29 cellular contexts compared by ENCODE assay signal in genomic region chr11:69268911-69269310, GRCh38. TPM values are rescaled to one million over a fixed set of nuclear protein-coding genes. Genes with fewer than 3 reads are reported as not detected.
"Had no signal": no experiment of that assay in that cellular context is flagged by ENCODE, and none has a peak within 500 bp of the region (broad histone marks: within the 10 kb centered on the region; RNA-seq: fewer than 3 reads in every experiment).

No MANE protein-coding gene starts in this region.

- H3K9me3 ChIP-seq: esophagus squamous epithelium, heart right ventricle, left ventricle myocardium inferior, lower lobe of right lung, mucosa of descending colon, prostate gland, right atrium auricular region, stomach, thyroid gland had no signal

- H3K4me3 Mint-ChIP-seq: effector memory CD8-positive, alpha-beta T cell; natural killer cell treated with Interleukin-12 subunit alpha and Interleukin-12 subunit beta and Interleukin-15 and Interleukin-18, amount 100 ng/mL, for 72 hours; neural crest cell; stimulated activated memory B cell treated with anti-CD40 and anti-IgM and Interleukin-4, amounts not matched to agents 10 μg/mL and 1 μg/mL and 100 μg/mL, for 72 hours had no signal

- H2AFZ ChIP-seq: parathyroid adenoma had no signal

- DNase-seq: cortex of kidney; effector memory CD8-positive, alpha-beta T cell; erythroblast; esophagus squamous epithelium; foreskin melanocyte; glutamatergic neuron; heart right ventricle; hippocampal formation; kidney glomerular epithelial cell; left colon; left ventricle myocardium inferior; lower lobe of right lung; mucosa of descending colon; naive B cell; stimulated activated CD4-positive, alpha-beta T cell treated with anti-CD3 and anti-CD28 coated beads, Interleukin-2, amount 100 ng/mL, for 24 hours; stimulated activated CD4-positive, alpha-beta T cell treated with anti-CD3 and anti-CD28 coated beads, Interleukin-4, amount 100 ng/mL, for 24 hours; stomach; thyroid gland; trophoblast cell had no signal

- H3K4me2 ChIP-seq: smooth muscle cell had no signal

- H3K79me2 ChIP-seq: parathyroid adenoma had no signal

- H3K36me3 Mint-ChIP-seq: naive B cell; natural killer cell treated with Interleukin-12 subunit alpha and Interleukin-12 subunit beta and Interleukin-15 and Interleukin-18, amount 100 ng/mL, for 72 hours; stimulated activated memory B cell treated with anti-CD40 and anti-IgM and Interleukin-4, amounts not matched to agents 10 μg/mL and 1 μg/mL and 100 μg/mL, for 72 hours had no signal

- H3K27ac ChIP-seq: esophagus squamous epithelium, lower lobe of right lung, parathyroid adenoma, prostate gland, right atrium auricular region, stomach, thyroid gland had no signal

- H3K27ac Mint-ChIP-seq: effector memory CD8-positive, alpha-beta T cell; naive B cell; natural killer cell treated with Interleukin-12 subunit alpha and Interleukin-12 subunit beta and Interleukin-15 and Interleukin-18, amount 100 ng/mL, for 72 hours; stimulated activated memory B cell treated with anti-CD40 and anti-IgM and Interleukin-4, amounts not matched to agents 10 μg/mL and 1 μg/mL and 100 μg/mL, for 72 hours had no signal

- H3K36me3 ChIP-seq: esophagus squamous epithelium, heart right ventricle, left ventricle myocardium inferior, lower lobe of right lung, prostate gland, right atrium auricular region, stomach, thyroid gland had no signal

- H3K27me3 ChIP-seq: esophagus squamous epithelium, heart right ventricle, right atrium auricular region, thyroid gland had no signal

- H3K4me3 ChIP-seq: esophagus squamous epithelium, heart right ventricle, left ventricle myocardium inferior, lower lobe of right lung, mucosa of descending colon, prostate gland, right atrium auricular region, smooth muscle cell, stomach, thyroid gland had no signal

- H3K4me1 ChIP-seq: parathyroid adenoma, prostate gland had no signal

- H3K9ac ChIP-seq: parathyroid adenoma had no signal

- ATAC-seq: effector memory CD8-positive, alpha-beta T cell; left colon; lower lobe of right lung; mucosa of descending colon; natural killer cell treated with Interleukin-12 subunit alpha and Interleukin-12 subunit beta and Interleukin-15 and Interleukin-18, amount 100 ng/mL, for 72 hours; sciatic nerve; stimulated activated memory B cell treated with anti-CD40 and anti-IgM and Interleukin-4, amounts not matched to agents 10 μg/mL and 1 μg/mL and 100 μg/mL, for 72 hours had no signal

- H3K9me3 Mint-ChIP-seq: effector memory CD8-positive, alpha-beta T cell; natural killer cell treated with Interleukin-12 subunit alpha and Interleukin-12 subunit beta and Interleukin-15 and Interleukin-18, amount 100 ng/mL, for 72 hours had no signal

RNA-seq across cellular contexts. Expression of gene MYEOV, which starts 25.0 kb away (rescaled TPM):
- total RNA-seq: heart right ventricle; left ventricle myocardium inferior; natural killer cell treated with Interleukin-12 subunit alpha and Interleukin-12 subunit beta and Interleukin-15 and Interleukin-18, amount 100 ng/mL, for 72 hours; smooth muscle cell; temporal lobe; urinary bladder had no signal
